ENCODE assay signal across 1 cellular context in the genomic region with DNA sequence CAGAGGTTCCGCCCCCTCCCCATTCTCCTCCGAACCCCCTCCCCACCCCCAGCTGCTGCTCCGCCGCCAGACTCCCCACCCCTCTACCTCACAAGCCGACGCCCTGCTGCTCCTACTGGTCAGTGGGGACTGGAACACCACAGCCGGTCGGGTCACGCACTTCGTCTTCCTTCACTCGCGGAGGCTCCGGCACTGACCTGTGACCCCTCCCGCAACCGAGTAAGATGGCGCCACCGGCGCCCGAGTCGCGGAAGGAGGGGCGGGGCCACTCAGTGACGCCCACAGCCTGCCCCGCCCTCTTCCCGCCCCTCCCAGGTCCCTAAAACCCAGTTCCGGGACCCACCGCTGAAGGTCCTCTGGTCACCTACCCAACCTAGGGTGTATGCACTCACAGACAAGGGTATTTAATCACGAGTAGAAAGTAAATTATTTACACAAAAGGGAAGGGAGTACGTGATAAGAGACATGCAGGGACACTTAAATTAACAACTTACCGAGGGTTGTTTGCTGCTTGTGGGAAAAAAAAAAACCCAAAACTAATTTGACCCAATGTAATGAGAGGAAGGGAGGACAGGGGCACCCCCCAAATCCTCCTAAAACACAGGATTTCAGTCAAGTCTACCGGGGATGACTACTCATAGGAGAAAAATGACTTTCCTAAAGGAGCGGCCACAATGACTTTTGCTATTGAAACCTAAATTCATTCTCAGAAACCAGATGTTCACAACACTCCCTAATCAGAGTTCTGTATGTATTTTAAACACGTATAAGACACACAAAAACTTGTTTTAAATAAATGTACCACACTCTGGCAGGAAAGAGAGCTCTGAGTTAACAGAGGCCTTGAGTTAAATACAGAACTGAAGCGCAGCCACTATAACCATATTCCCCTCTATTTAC.
TF ChIP-seq lines count a peak whose summit lies in the region.

A gene with protein sequence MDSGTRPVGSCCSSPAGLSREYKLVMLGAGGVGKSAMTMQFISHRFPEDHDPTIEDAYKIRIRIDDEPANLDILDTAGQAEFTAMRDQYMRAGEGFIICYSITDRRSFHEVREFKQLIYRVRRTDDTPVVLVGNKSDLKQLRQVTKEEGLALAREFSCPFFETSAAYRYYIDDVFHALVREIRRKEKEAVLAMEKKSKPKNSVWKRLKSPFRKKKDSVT (minus strand): TSS at position 194 of the 900 bp plus-strand sequence. CDS start 588 bp downstream, outside the sequence.

TF ChIP-seq in K562, 482 proteins besides CTCF, POLR2A, EP300 and RAD21 (continued from another document and continues in another):
- TF ChIP-seq RBBP5 (IDR thresholded peaks at IDR 0.05; ENCODE audit: borderline replicate concordance, insufficient read depth, low read length, poor library complexity, severe bottlenecking) (no peak), MEIS2 (IDR thresholded peaks at IDR 0.05; ENCODE audit: partially characterized antibody) (peak; percentile 24), PYGO2 (tag; IDR thresholded peaks at IDR 0.05) (no peak), MXI1 (IDR thresholded peaks at IDR 0.05; ENCODE audit: low read depth, low read length) (no peak), OTX1 (CRISPR knock-in tag; IDR thresholded peaks at IDR 0.05) (no peak), ZEB2 (IDR thresholded peaks at IDR 0.05) (no peak), THRAP3 (IDR thresholded peaks at IDR 0.05; ENCODE audit: borderline replicate concordance) (no peak), ZSCAN32 (CRISPR knock-in tag; IDR thresholded peaks at IDR 0.05) (no peak), TAF7 (tag; IDR thresholded peaks at IDR 0.05) (no peak), MEF2D (tag; conservative IDR thresholded peaks at IDR 0.05; ENCODE audit: low read depth) (no peak), ERF (CRISPR knock-in tag; IDR thresholded peaks at IDR 0.05) (no peak), KLF6 (CRISPR knock-in tag; IDR thresholded peaks at IDR 0.05; ENCODE audit: borderline replicate concordance) (peak; percentile 25; the same call in 1 of the 2 replicates), MCM2 (IDR thresholded peaks at IDR 0.05; ENCODE audit: low read depth) (no peak), ETS2 (tag; IDR thresholded peaks at IDR 0.05; ENCODE audit: borderline replicate concordance, poor library complexity, severe bottlenecking) (no peak), PHF21A (IDR thresholded peaks at IDR 0.05; ENCODE audit: borderline replicate concordance, low read depth) (no peak), STAT5A (IDR thresholded peaks at IDR 0.05; ENCODE audit: borderline replicate concordance, low read length) (0 out of 2 replicates have a peak, but pooled peaks have one; percentile 26), ZZZ3 (IDR thresholded peaks at IDR 0.05) (no peak), GATAD2A (IDR thresholded peaks at IDR 0.05) (no peak), GTF2E2 (tag; IDR thresholded peaks at IDR 0.05) (no peak), HNRNPUL1 (IDR thresholded peaks at IDR 0.05; ENCODE audit: low read length) (no peak), ELF1 (tag; IDR thresholded peaks at IDR 0.05) (peak; percentile 77), SMAD1 (IDR thresholded peaks at IDR 0.05; ENCODE audit: low read depth, low read length, partially characterized antibody) (peak; percentile 27), EGR1 (conservative IDR thresholded peaks at IDR 0.05) (no peak; the same call in 1 of the 2 replicates), CHD1 (IDR thresholded peaks at IDR 0.05; ENCODE audit: low read length) (no peak), ZNF699 (CRISPR knock-in tag; IDR thresholded peaks at IDR 0.05; ENCODE audit: insufficient replicate concordance) (no peak)
- TF ChIP-seq, protein P1, sequence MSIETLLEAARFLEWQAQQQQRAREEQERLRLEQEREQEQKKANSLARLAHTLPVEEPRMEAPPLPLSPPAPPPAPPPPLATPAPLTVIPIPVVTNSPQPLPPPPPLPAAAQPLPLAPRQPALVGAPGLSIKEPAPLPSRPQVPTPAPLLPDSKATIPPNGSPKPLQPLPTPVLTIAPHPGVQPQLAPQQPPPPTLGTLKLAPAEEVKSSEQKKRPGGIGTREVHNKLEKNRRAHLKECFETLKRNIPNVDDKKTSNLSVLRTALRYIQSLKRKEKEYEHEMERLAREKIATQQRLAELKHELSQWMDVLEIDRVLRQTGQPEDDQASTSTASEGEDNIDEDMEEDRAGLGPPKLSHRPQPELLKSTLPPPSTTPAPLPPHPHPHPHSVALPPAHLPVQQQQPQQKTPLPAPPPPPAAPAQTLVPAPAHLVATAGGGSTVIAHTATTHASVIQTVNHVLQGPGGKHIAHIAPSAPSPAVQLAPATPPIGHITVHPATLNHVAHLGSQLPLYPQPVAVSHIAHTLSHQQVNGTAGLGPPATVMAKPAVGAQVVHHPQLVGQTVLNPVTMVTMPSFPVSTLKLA (conservative IDR thresholded peaks at IDR 0.05): 0 out of 4 replicates have a peak, but pooled peaks of 1 of the 2 experiments have one; percentile 22
- TF ChIP-seq, protein P2, sequence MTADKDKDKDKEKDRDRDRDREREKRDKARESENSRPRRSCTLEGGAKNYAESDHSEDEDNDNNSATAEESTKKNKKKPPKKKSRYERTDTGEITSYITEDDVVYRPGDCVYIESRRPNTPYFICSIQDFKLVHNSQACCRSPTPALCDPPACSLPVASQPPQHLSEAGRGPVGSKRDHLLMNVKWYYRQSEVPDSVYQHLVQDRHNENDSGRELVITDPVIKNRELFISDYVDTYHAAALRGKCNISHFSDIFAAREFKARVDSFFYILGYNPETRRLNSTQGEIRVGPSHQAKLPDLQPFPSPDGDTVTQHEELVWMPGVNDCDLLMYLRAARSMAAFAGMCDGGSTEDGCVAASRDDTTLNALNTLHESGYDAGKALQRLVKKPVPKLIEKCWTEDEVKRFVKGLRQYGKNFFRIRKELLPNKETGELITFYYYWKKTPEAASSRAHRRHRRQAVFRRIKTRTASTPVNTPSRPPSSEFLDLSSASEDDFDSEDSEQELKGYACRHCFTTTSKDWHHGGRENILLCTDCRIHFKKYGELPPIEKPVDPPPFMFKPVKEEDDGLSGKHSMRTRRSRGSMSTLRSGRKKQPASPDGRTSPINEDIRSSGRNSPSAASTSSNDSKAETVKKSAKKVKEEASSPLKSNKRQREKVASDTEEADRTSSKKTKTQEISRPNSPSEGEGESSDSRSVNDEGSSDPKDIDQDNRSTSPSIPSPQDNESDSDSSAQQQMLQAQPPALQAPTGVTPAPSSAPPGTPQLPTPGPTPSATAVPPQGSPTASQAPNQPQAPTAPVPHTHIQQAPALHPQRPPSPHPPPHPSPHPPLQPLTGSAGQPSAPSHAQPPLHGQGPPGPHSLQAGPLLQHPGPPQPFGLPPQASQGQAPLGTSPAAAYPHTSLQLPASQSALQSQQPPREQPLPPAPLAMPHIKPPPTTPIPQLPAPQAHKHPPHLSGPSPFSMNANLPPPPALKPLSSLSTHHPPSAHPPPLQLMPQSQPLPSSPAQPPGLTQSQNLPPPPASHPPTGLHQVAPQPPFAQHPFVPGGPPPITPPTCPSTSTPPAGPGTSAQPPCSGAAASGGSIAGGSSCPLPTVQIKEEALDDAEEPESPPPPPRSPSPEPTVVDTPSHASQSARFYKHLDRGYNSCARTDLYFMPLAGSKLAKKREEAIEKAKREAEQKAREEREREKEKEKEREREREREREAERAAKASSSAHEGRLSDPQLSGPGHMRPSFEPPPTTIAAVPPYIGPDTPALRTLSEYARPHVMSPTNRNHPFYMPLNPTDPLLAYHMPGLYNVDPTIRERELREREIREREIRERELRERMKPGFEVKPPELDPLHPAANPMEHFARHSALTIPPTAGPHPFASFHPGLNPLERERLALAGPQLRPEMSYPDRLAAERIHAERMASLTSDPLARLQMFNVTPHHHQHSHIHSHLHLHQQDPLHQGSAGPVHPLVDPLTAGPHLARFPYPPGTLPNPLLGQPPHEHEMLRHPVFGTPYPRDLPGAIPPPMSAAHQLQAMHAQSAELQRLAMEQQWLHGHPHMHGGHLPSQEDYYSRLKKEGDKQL (CRISPR knock-in tag; IDR thresholded peaks at IDR 0.05; ENCODE audit: borderline replicate concordance): no peak
- TF ChIP-seq, protein P3, sequence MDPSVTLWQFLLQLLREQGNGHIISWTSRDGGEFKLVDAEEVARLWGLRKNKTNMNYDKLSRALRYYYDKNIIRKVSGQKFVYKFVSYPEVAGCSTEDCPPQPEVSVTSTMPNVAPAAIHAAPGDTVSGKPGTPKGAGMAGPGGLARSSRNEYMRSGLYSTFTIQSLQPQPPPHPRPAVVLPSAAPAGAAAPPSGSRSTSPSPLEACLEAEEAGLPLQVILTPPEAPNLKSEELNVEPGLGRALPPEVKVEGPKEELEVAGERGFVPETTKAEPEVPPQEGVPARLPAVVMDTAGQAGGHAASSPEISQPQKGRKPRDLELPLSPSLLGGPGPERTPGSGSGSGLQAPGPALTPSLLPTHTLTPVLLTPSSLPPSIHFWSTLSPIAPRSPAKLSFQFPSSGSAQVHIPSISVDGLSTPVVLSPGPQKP (CRISPR knock-in tag; IDR thresholded peaks at IDR 0.05): no peak
- TF ChIP-seq, protein P4, sequence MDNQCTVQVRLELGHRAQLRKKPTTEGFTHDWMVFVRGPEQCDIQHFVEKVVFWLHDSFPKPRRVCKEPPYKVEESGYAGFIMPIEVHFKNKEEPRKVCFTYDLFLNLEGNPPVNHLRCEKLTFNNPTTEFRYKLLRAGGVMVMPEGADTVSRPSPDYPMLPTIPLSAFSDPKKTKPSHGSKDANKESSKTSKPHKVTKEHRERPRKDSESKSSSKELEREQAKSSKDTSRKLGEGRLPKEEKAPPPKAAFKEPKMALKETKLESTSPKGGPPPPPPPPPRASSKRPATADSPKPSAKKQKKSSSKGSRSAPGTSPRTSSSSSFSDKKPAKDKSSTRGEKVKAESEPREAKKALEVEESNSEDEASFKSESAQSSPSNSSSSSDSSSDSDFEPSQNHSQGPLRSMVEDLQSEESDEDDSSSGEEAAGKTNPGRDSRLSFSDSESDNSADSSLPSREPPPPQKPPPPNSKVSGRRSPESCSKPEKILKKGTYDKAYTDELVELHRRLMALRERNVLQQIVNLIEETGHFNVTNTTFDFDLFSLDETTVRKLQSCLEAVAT (IDR thresholded peaks at IDR 0.05): no peak
- TF ChIP-seq, protein P5, sequence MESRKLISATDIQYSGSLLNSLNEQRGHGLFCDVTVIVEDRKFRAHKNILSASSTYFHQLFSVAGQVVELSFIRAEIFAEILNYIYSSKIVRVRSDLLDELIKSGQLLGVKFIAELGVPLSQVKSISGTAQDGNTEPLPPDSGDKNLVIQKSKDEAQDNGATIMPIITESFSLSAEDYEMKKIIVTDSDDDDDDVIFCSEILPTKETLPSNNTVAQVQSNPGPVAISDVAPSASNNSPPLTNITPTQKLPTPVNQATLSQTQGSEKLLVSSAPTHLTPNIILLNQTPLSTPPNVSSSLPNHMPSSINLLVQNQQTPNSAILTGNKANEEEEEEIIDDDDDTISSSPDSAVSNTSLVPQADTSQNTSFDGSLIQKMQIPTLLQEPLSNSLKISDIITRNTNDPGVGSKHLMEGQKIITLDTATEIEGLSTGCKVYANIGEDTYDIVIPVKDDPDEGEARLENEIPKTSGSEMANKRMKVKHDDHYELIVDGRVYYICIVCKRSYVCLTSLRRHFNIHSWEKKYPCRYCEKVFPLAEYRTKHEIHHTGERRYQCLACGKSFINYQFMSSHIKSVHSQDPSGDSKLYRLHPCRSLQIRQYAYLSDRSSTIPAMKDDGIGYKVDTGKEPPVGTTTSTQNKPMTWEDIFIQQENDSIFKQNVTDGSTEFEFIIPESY (CRISPR knock-in tag; IDR thresholded peaks at IDR 0.05): no peak
- TF ChIP-seq, protein P6, sequence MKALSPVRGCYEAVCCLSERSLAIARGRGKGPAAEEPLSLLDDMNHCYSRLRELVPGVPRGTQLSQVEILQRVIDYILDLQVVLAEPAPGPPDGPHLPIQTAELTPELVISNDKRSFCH (CRISPR knock-in tag; IDR thresholded peaks at IDR 0.05): no peak
- TF ChIP-seq, protein P6 (tag; IDR thresholded peaks at IDR 0.05): no peak
- TF ChIP-seq, protein P7, sequence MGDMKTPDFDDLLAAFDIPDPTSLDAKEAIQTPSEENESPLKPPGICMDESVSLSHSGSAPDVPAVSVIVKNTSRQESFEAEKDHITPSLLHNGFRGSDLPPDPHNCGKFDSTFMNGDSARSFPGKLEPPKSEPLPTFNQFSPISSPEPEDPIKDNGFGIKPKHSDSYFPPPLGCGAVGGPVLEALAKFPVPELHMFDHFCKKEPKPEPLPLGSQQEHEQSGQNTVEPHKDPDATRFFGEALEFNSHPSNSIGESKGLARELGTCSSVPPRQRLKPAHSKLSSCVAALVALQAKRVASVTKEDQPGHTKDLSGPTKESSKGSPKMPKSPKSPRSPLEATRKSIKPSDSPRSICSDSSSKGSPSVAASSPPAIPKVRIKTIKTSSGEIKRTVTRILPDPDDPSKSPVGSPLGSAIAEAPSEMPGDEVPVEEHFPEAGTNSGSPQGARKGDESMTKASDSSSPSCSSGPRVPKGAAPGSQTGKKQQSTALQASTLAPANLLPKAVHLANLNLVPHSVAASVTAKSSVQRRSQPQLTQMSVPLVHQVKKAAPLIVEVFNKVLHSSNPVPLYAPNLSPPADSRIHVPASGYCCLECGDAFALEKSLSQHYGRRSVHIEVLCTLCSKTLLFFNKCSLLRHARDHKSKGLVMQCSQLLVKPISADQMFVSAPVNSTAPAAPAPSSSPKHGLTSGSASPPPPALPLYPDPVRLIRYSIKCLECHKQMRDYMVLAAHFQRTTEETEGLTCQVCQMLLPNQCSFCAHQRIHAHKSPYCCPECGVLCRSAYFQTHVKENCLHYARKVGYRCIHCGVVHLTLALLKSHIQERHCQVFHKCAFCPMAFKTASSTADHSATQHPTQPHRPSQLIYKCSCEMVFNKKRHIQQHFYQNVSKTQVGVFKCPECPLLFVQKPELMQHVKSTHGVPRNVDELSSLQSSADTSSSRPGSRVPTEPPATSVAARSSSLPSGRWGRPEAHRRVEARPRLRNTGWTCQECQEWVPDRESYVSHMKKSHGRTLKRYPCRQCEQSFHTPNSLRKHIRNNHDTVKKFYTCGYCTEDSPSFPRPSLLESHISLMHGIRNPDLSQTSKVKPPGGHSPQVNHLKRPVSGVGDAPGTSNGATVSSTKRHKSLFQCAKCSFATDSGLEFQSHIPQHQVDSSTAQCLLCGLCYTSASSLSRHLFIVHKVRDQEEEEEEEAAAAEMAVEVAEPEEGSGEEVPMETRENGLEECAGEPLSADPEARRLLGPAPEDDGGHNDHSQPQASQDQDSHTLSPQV (IDR thresholded peaks at IDR 0.05): no peak
- TF ChIP-seq, protein P8, sequence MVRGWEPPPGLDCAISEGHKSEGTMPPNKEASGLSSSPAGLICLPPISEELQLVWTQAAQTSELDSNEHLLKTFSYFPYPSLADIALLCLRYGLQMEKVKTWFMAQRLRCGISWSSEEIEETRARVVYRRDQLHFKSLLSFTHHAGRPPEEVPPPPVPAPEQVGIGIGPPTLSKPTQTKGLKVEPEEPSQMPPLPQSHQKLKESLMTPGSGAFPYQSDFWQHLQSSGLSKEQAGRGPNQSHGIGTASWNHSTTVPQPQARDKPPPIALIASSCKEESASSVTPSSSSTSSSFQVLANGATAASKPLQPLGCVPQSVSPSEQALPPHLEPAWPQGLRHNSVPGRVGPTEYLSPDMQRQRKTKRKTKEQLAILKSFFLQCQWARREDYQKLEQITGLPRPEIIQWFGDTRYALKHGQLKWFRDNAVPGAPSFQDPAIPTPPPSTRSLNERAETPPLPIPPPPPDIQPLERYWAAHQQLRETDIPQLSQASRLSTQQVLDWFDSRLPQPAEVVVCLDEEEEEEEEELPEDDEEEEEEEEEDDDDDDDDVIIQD (CRISPR knock-in tag; IDR thresholded peaks at IDR 0.05): no peak
- TF ChIP-seq, protein P9, sequence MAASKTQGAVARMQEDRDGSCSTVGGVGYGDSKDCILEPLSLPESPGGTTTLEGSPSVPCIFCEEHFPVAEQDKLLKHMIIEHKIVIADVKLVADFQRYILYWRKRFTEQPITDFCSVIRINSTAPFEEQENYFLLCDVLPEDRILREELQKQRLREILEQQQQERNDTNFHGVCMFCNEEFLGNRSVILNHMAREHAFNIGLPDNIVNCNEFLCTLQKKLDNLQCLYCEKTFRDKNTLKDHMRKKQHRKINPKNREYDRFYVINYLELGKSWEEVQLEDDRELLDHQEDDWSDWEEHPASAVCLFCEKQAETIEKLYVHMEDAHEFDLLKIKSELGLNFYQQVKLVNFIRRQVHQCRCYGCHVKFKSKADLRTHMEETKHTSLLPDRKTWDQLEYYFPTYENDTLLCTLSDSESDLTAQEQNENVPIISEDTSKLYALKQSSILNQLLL (CRISPR knock-in tag; IDR thresholded peaks at IDR 0.05; ENCODE audit: borderline replicate concordance): no peak
